Comparison of ENCODE assay signal across 22 cellular contexts in the genomic region with DNA sequence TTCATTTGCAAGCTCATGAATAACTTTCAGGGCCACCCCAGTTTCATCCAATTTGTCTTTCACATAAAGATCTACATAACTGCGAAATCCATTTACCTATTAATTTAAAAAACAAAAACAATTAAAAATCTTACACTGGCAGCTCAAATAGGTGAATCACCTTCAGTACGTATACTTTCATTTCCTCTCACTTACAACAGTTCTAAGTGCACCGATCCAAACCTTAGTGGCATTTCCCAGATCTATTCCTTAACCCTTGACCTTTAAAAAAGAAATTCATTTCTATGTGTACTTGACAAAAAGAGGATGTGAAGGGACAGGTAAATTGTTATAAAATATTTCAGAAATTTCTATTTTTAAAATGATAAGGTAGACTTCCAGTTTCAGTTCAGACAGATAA. TPM values are rescaled to one million over a fixed set of nuclear protein-coding genes. Genes with fewer than 3 reads are reported as not detected.
DNase-seq lines count a peak whose midpoint lies in the region; ATAC-seq lines count a peak whose summit lies in the region.
"Had no signal": no experiment of that assay in that cellular context is flagged by ENCODE, and none has a peak within 500 bp of the region (broad histone marks: within the 10 kb centered on the region; RNA-seq: fewer than 3 reads in every experiment).

No MANE protein-coding gene starts in this region.

- H3K4me3 ChIP-seq in CD4-positive, CD25-positive, alpha-beta regulatory T cell (ENCODE audit: low read depth, low read length), result no peak overlapping the region
- H3K4me3 ChIP-seq: A549, SJCRH30 had no signal

- H3K27me3 Mint-ChIP-seq in CD4-positive, CD25-positive, alpha-beta regulatory T cell, result no peaks in the 10 kb centered on the region
- no peaks in the 10 kb centered on the region for H3K27me3 Mint-ChIP-seq in memory B cell
- H3K27me3 Mint-ChIP-seq: CD4-positive, alpha-beta T cell; T-cell had no signal

- H3K27me3 ChIP-seq in CD4-positive, CD25-positive, alpha-beta regulatory T cell (ENCODE audit: control insufficient read depth, insufficient read depth, low read length), result no peaks in the 10 kb centered on the region
- H3K27me3 ChIP-seq: SJCRH30 had no signal

- no peaks in the 10 kb centered on the region for H3K4me1 ChIP-seq in CD4-positive, CD25-positive, alpha-beta regulatory T cell (ENCODE audit: control insufficient read depth, insufficient read depth, low read length, poor library complexity, severe bottlenecking)
- H3K4me1 ChIP-seq: Caco-2, SJCRH30 had no signal

- H3K4me3 Mint-ChIP-seq in CD4-positive, CD25-positive, alpha-beta regulatory T cell, result no peak overlapping the region
- H3K4me3 Mint-ChIP-seq in memory B cell, result no peak overlapping the region
- H3K4me3 Mint-ChIP-seq: CD4-positive, alpha-beta T cell; T-cell had no signal

- ATAC-seq in CD4-positive, CD25-positive, alpha-beta regulatory T cell (ENCODE audit: low read depth in 2 of 2), result no peak
- ATAC-seq in GM18858 (IDR thresholded peaks at IDR 0.05; ENCODE audit: unreplicated experiment) (peak; percentile 42), HG03432 (IDR thresholded peaks at IDR 0.05; ENCODE audit: unreplicated experiment) (peak; percentile 55), memory B cell (ENCODE audit: low read depth) (no peak), GM21717 (IDR thresholded peaks at IDR 0.05; ENCODE audit: unreplicated experiment) (no peak)
- ATAC-seq: A549, HCT116, Panc1, T-cell had no signal

- H3K27ac ChIP-seq in CD4-positive, CD25-positive, alpha-beta regulatory T cell (ENCODE audit: insufficient read depth, low read length, poor library complexity, severe bottlenecking), result no peak overlapping the region
- H3K27ac ChIP-seq: A549, SJCRH30 had no signal

- H3K9me3 Mint-ChIP-seq in CD4-positive, CD25-positive, alpha-beta regulatory T cell, result no peaks in the 10 kb centered on the region
- H3K9me3 Mint-ChIP-seq in memory B cell, result no peaks in the 10 kb centered on the region
- H3K9me3 Mint-ChIP-seq: CD4-positive, alpha-beta T cell; T-cell had no signal

- H3K9me3 ChIP-seq in CD4-positive, CD25-positive, alpha-beta regulatory T cell (ENCODE audit: control insufficient read depth in 2 of 2, low read length in 2 of 2), result no peaks in the 10 kb centered on the region
- H3K9me3 ChIP-seq: A549, Caco-2, SJCRH30 had no signal

- H3K27ac Mint-ChIP-seq in CD4-positive, CD25-positive, alpha-beta regulatory T cell, result peak overlapping the region in 2 of 3 donors; percentile 39 to 69
- peak overlapping the region; percentile 60 for H3K27ac Mint-ChIP-seq in memory B cell
- H3K27ac Mint-ChIP-seq: T-cell had no signal

- DNase-seq in CD4-positive, CD25-positive, alpha-beta regulatory T cell, result no peak
- no peak for DNase-seq in memory B cell (ENCODE audit: low spot score in 2 of 2)
- DNase-seq in UCSD-AML1 (lab: John Stamatoyannopoulos, UW; ENCODE audit: unreplicated experiment), result no peak
- no peak for DNase-seq in SIG-M5 treated with dmso at 0.1 percent for 504 hours (lab: John Stamatoyannopoulos, UW; ENCODE audit: unreplicated experiment)
- DNase-seq: Caco-2; CD4-positive, alpha-beta T cell; DMS153; Karpas-422; MV-4-11; NCI-H1105 treated with DMSO at 0.1 percent for 48 hours; NCI-H2029 treated with DMSO at 0.1 percent for 48 hours; NCI-H226; NCI-H524; NCI-H82; SJCRH30; T-cell had no signal

- peaks cover 5 to 32% (median 16%) of the 10 kb centered on the region in 4 donors for H3K4me1 Mint-ChIP-seq in CD4-positive, CD25-positive, alpha-beta regulatory T cell
- H3K4me1 Mint-ChIP-seq in memory B cell, result peaks cover 2% of the 10 kb centered on the region

- H3K36me3 ChIP-seq in CD4-positive, CD25-positive, alpha-beta regulatory T cell (ENCODE audit: control insufficient read depth, insufficient read depth, low read length), result peaks cover 85% of the 10 kb centered on the region

- H3K36me3 Mint-ChIP-seq in CD4-positive, CD25-positive, alpha-beta regulatory T cell, result peaks cover 46% of the 10 kb centered on the region
- peaks cover 28% of the 10 kb centered on the region for H3K36me3 Mint-ChIP-seq in memory B cell

RNA-seq across cellular contexts. Expression of gene TOP2B, which starts 30.8 kb away (rescaled TPM):
- total RNA-seq in CD4-positive, CD25-positive, alpha-beta regulatory T cell, result 107 TPM
- 10 to 100 TPM; 52.8 to 66.6 (median 57.4) TPM for polyA plus RNA-seq in CD4-positive, CD25-positive, alpha-beta regulatory T cell

Comparison
In these comparisons a context has a peak if more than half of its experiments do, and no peak if none do; other contexts are left out.
1. ATAC-seq: peak in GM18858 (single experiment) and HG03432 (single experiment); none in CD4-positive, CD25-positive, alpha-beta regulatory T cell (0 of 2), memory B cell (single experiment) and GM21717 (single experiment).